Comparison of ENCODE assay signal across 10 cellular contexts in genomic region chr9:6428940-6429889, GRCh38. TPM values are rescaled to one million over a fixed set of nuclear protein-coding genes. Genes with fewer than 3 reads are reported as not detected.
DNase-seq lines count a peak whose midpoint lies in the region; ATAC-seq and TF ChIP-seq lines count a peak whose summit lies in the region.
"Had no signal": no experiment of that assay in that cellular context is flagged by ENCODE, and none has a peak within 500 bp of the region (broad histone marks: within the 10 kb centered on the region; RNA-seq: fewer than 3 reads in every experiment).

No MANE protein-coding gene starts in this region.

- DNase-seq in CD8-positive, alpha-beta T cell, result peak in 1 of 7 experiments; percentile 16
- no peak for DNase-seq in activated naive CD8-positive, alpha-beta T cell treated with anti-CD3 and anti-CD28 coated beads, Interleukin-2, amount 10 ng/mL, durations not matched to agents 7 days and 5 days
- DNase-seq in middle frontal gyrus (ENCODE audit: extremely low spot score, low spot score), result no peak
- no peak for DNase-seq in lower leg skin (ENCODE audit: low spot score in 2 of 2)
- no peak for DNase-seq in effector CD8-positive, alpha-beta T cell (lab: John Stamatoyannopoulos, UW)
- DNase-seq in coronary artery (ENCODE audit: low spot score), result no peak
- DNase-seq: substantia nigra had no signal

- no peaks in the 10 kb centered on the region for H3K36me3 ChIP-seq in CD8-positive, alpha-beta T cell (ENCODE audit: insufficient read depth, low read length)
- H3K36me3 ChIP-seq: cardiac muscle cell had no signal

- H3K9me3 Mint-ChIP-seq in CD8-positive, alpha-beta T cell, result no peaks in the 10 kb centered on the region
- H3K9me3 Mint-ChIP-seq in activated naive CD8-positive, alpha-beta T cell treated with anti-CD3 and anti-CD28 coated beads, Interleukin-2, amount 10 ng/mL, durations not matched to agents 7 days and 5 days, result no peaks in the 10 kb centered on the region

- ATAC-seq in CD8-positive, alpha-beta T cell, result peak; percentile 79
- peak; percentile 93 for ATAC-seq in GM19452 (IDR thresholded peaks at IDR 0.05; ENCODE audit: unreplicated experiment)
- ATAC-seq in HG03175 (IDR thresholded peaks at IDR 0.05; ENCODE audit: unreplicated experiment), result peak; percentile 97
- peak; percentile 80 for ATAC-seq in activated naive CD8-positive, alpha-beta T cell treated with anti-CD3 and anti-CD28 coated beads, Interleukin-2, amount 10 ng/mL, durations not matched to agents 7 days and 5 days (ENCODE audit: low read depth)

- no peak for TF ChIP-seq POLR2A in lower leg skin (IDR thresholded peaks at IDR 0.05)

- peak overlapping the region; percentile 41 for H3K27ac Mint-ChIP-seq in CD8-positive, alpha-beta T cell
- peak overlapping the region; percentile 67 for H3K27ac Mint-ChIP-seq in activated naive CD8-positive, alpha-beta T cell treated with anti-CD3 and anti-CD28 coated beads, Interleukin-2, amount 10 ng/mL, durations not matched to agents 7 days and 5 days

- no peak for TF ChIP-seq CTCF in CD8-positive, alpha-beta T cell (IDR thresholded peaks at IDR 0.05)
- no peak for TF ChIP-seq CTCF in lower leg skin (IDR thresholded peaks at IDR 0.05)
- TF ChIP-seq CTCF in coronary artery (IDR thresholded peaks at IDR 0.05), result no peak

- no peaks in the 10 kb centered on the region for H3K9me3 ChIP-seq in CD8-positive, alpha-beta T cell (ENCODE audit: low read length)

- intact Hi-C loops in CD8-positive, alpha-beta T cell (cut with DNase I, micrococcal nuclease), result loop anchor here in 1 of 2 experiments (5.0 kb wide), 1 partner anchor 78 kb away; no protein-coding TSS in a partner anchor
- intact Hi-C loops in lower leg skin (cut with DNase I; ENCODE audit: low total_unique reads), result no loop called here

- no peaks in the 10 kb centered on the region for H3K27me3 ChIP-seq in CD8-positive, alpha-beta T cell (ENCODE audit: insufficient read depth, low read length)
- H3K27me3 ChIP-seq: cardiac muscle cell had no signal

- 85 to 92% methylated on average over 11 of the region's 11 CpGs for WGBS in lower leg skin, 2 donors

- peaks cover 84% of the 10 kb centered on the region for H3K4me1 Mint-ChIP-seq in CD8-positive, alpha-beta T cell (ENCODE audit: low read depth)
- H3K4me1 Mint-ChIP-seq in activated naive CD8-positive, alpha-beta T cell treated with anti-CD3 and anti-CD28 coated beads, Interleukin-2, amount 10 ng/mL, durations not matched to agents 7 days and 5 days, result peaks cover 37% of the 10 kb centered on the region

- no peak overlapping the region for H3K4me3 ChIP-seq in CD8-positive, alpha-beta T cell (ENCODE audit: low read depth, low read length)
- H3K4me3 ChIP-seq in lower leg skin (ENCODE audit: low read depth, poor library complexity, severe bottlenecking), result no peak overlapping the region
- H3K4me3 ChIP-seq in coronary artery, result no peak overlapping the region
- H3K4me3 ChIP-seq: cardiac muscle cell had no signal

- POLR2A ChIA-PET in CD8-positive, alpha-beta T cell (lab: Charles Lee), result interaction anchor here (5.2 kb wide), 1 partner anchor 15 kb away, joined by 36 read pairs; the partner anchor contains the start of gene UHRF2
- POLR2A ChIA-PET in activated naive CD8-positive, alpha-beta T cell treated with anti-CD3 and anti-CD28 coated beads, Interleukin-2, amount 10 ng/mL, durations not matched to agents 7 days and 5 days (lab: Charles Lee), result interaction anchor here (4.2 kb wide), 1 partner anchor 15 kb away, joined by 29 read pairs; the partner anchor contains the start of gene UHRF2

- H3K27me3 Mint-ChIP-seq in CD8-positive, alpha-beta T cell (ENCODE audit: low read depth), result no peaks in the 10 kb centered on the region
- H3K27me3 Mint-ChIP-seq in activated naive CD8-positive, alpha-beta T cell treated with anti-CD3 and anti-CD28 coated beads, Interleukin-2, amount 10 ng/mL, durations not matched to agents 7 days and 5 days, result no peaks in the 10 kb centered on the region

- peak overlapping the region; percentile 63 for H3K4me3 Mint-ChIP-seq in CD8-positive, alpha-beta T cell
- peak overlapping the region; percentile 31 for H3K4me3 Mint-ChIP-seq in activated naive CD8-positive, alpha-beta T cell treated with anti-CD3 and anti-CD28 coated beads, Interleukin-2, amount 10 ng/mL, durations not matched to agents 7 days and 5 days

- H3K4me1 ChIP-seq in CD8-positive, alpha-beta T cell (ENCODE audit: insufficient read depth, low read length), result peaks cover 29% of the 10 kb centered on the region

- H3K27ac ChIP-seq in CD8-positive, alpha-beta T cell (ENCODE audit: low read depth, low read length), result no peak overlapping the region
- H3K27ac ChIP-seq in coronary artery, result no peak overlapping the region
- H3K27ac ChIP-seq: cardiac muscle cell had no signal

- H3K36me3 Mint-ChIP-seq in CD8-positive, alpha-beta T cell, result peaks cover 53% of the 10 kb centered on the region
- H3K36me3 Mint-ChIP-seq in activated naive CD8-positive, alpha-beta T cell treated with anti-CD3 and anti-CD28 coated beads, Interleukin-2, amount 10 ng/mL, durations not matched to agents 7 days and 5 days, result peaks cover 33% of the 10 kb centered on the region

- CTCF ChIA-PET in CD8-positive, alpha-beta T cell (lab: Charles Lee), result interaction anchor here (1.3 kb wide), 1 partner anchor 9 kb away, joined by 5 read pairs; no protein-coding TSS in a partner anchor

RNA-seq across cellular contexts. Expression of gene UHRF2, which starts 16.2 kb away (rescaled TPM):
- total RNA-seq in CD8-positive, alpha-beta T cell, result 100 to 1,000 TPM; 140 to 159 TPM
- total RNA-seq in activated naive CD8-positive, alpha-beta T cell treated with anti-CD3 and anti-CD28 coated beads, Interleukin-2, amount 10 ng/mL, durations not matched to agents 7 days and 5 days, result 10 to 100 TPM; 78.6 to 84.8 TPM
- 10 to 100 TPM; 35.5 to 53.7 (median 45.9) TPM for total RNA-seq in lower leg skin
